ENCODE assay signal across 21 cellular contexts in genomic region chr3:66370179-66370578, GRCh38.
"Had no signal": no experiment of that assay in that cellular context is flagged by ENCODE, and none has a peak within 500 bp of the region (broad histone marks: within the 10 kb centered on the region; RNA-seq: fewer than 3 reads in every experiment).

No MANE protein-coding gene starts in this region.

- H3K27me3 ChIP-seq: brain microvascular endothelial cell, gastroesophageal sphincter, right lobe of liver, testis had no signal

- H3K4me1 ChIP-seq: gastroesophageal sphincter, prostate gland, right lobe of liver, testis had no signal

- DNase-seq: activated CD4-positive, alpha-beta T cell treated with anti-CD3 and anti-CD28 coated beads, Interleukin-2, amount 10 ng/mL, durations not matched to agents 7 days and 5 days; activated CD8-positive, alpha-beta T cell treated with anti-CD3 and anti-CD28 coated beads, Interleukin-2, amount 10 ng/mL, durations not matched to agents 7 days and 5 days; activated effector memory CD4-positive, alpha-beta T cell treated with Interleukin-2 at 50 U/mL for 16 hours; activated naive CD4-positive, alpha-beta T cell treated with anti-CD3 and anti-CD28 coated beads, Interleukin-2, amount 10 ng/mL, durations not matched to agents 7 days and 5 days; activated naive CD8-positive, alpha-beta T cell treated with anti-CD3 and anti-CD28 coated beads, Interleukin-2, amount 50 U/mL, for 24 hours; activated T-cell treated with anti-CD3 and anti-CD28 coated beads, Interleukin-2, amount 50 U/mL, for 48 hours; anterior cingulate cortex; brain microvascular endothelial cell; occipital lobe; right lobe of liver; stimulated activated CD4-positive, alpha-beta T cell treated with anti-CD3 and anti-CD28 coated beads, Interleukin-4, amount 100 ng/mL, for 1 hour; T-helper 1 cell; T1000; testis had no signal

- H3K4me1 Mint-ChIP-seq: activated CD4-positive, alpha-beta T cell treated with anti-CD3 and anti-CD28 coated beads, Interleukin-2, amount 10 ng/mL, durations not matched to agents 7 days and 5 days; activated naive CD4-positive, alpha-beta T cell treated with anti-CD3 and anti-CD28 coated beads, Interleukin-2, amount 10 ng/mL, durations not matched to agents 7 days and 5 days; mesothelial cell of epicardium had no signal

- H3K27me3 Mint-ChIP-seq: activated CD4-positive, alpha-beta T cell treated with anti-CD3 and anti-CD28 coated beads, Interleukin-2, amount 10 ng/mL, durations not matched to agents 7 days and 5 days; activated naive CD4-positive, alpha-beta T cell treated with anti-CD3 and anti-CD28 coated beads, Interleukin-2, amount 10 ng/mL, durations not matched to agents 7 days and 5 days; activated naive CD8-positive, alpha-beta T cell treated with anti-CD3 and anti-CD28 coated beads, Interleukin-2, amount 50 U/mL, for 24 hours had no signal

- H3K9me3 Mint-ChIP-seq: activated CD4-positive, alpha-beta T cell treated with anti-CD3 and anti-CD28 coated beads, Interleukin-2, amount 10 ng/mL, durations not matched to agents 7 days and 5 days; activated naive CD4-positive, alpha-beta T cell treated with anti-CD3 and anti-CD28 coated beads, Interleukin-2, amount 10 ng/mL, durations not matched to agents 7 days and 5 days; activated naive CD8-positive, alpha-beta T cell treated with anti-CD3 and anti-CD28 coated beads, Interleukin-2, amount 50 U/mL, for 24 hours; mesothelial cell of epicardium; type B pancreatic cell had no signal

- H3K4me3 ChIP-seq: coronary artery, gastroesophageal sphincter, lung, prostate gland, right lobe of liver, smooth muscle cell, testis had no signal

- H3K4me3 Mint-ChIP-seq: activated CD4-positive, alpha-beta T cell treated with anti-CD3 and anti-CD28 coated beads, Interleukin-2, amount 10 ng/mL, durations not matched to agents 7 days and 5 days; activated CD8-positive, alpha-beta T cell treated with anti-CD3 and anti-CD28 coated beads, Interleukin-2, amount 10 ng/mL, durations not matched to agents 7 days and 5 days; activated naive CD4-positive, alpha-beta T cell treated with anti-CD3 and anti-CD28 coated beads, Interleukin-2, amount 10 ng/mL, durations not matched to agents 7 days and 5 days; activated naive CD8-positive, alpha-beta T cell treated with anti-CD3 and anti-CD28 coated beads, Interleukin-2, amount 50 U/mL, for 24 hours; mesothelial cell of epicardium; type B pancreatic cell had no signal

- ATAC-seq: activated CD8-positive, alpha-beta T cell treated with anti-CD3 and anti-CD28 coated beads, Interleukin-2, amount 10 ng/mL, durations not matched to agents 7 days and 5 days; activated naive CD8-positive, alpha-beta T cell treated with anti-CD3 and anti-CD28 coated beads, Interleukin-2, amount 50 U/mL, for 24 hours; gastroesophageal sphincter had no signal

- H3K9me3 ChIP-seq: gastroesophageal sphincter, prostate gland, right lobe of liver, testis had no signal

- H3K27ac Mint-ChIP-seq: activated CD4-positive, alpha-beta T cell treated with anti-CD3 and anti-CD28 coated beads, Interleukin-2, amount 10 ng/mL, durations not matched to agents 7 days and 5 days; activated CD8-positive, alpha-beta T cell treated with anti-CD3 and anti-CD28 coated beads, Interleukin-2, amount 10 ng/mL, durations not matched to agents 7 days and 5 days; activated naive CD4-positive, alpha-beta T cell treated with anti-CD3 and anti-CD28 coated beads, Interleukin-2, amount 10 ng/mL, durations not matched to agents 7 days and 5 days; activated naive CD8-positive, alpha-beta T cell treated with anti-CD3 and anti-CD28 coated beads, Interleukin-2, amount 50 U/mL, for 24 hours; mesothelial cell of epicardium; type B pancreatic cell had no signal

- H3K36me3 ChIP-seq: brain microvascular endothelial cell, prostate gland, right lobe of liver had no signal

- H3K27ac ChIP-seq: brain microvascular endothelial cell, coronary artery, gastroesophageal sphincter, prostate gland, right lobe of liver, testis had no signal
